Comparison of ENCODE assay signal across 36 cellular contexts in genomic region chr17:81217531-81217930, GRCh38. TPM values are rescaled to one million over a fixed set of nuclear protein-coding genes. Genes with fewer than 3 reads are reported as not detected.
"Had no signal": no experiment of that assay in that cellular context is flagged by ENCODE, and none has a peak within 500 bp of the region (broad histone marks: within the 10 kb centered on the region; RNA-seq: fewer than 3 reads in every experiment).

No MANE protein-coding gene starts in this region.

- FAIRE-seq: astrocyte had no signal

- H3K36me3 ChIP-seq: breast epithelium, Peyer's patch had no signal

- ATAC-seq: activated CD8-positive, alpha-beta T cell treated with anti-CD3 and anti-CD28 coated beads for 36 hours; activated naive CD4-positive, alpha-beta T cell treated with anti-CD3 and anti-CD28 coated beads, Interleukin-2, amount 50 U/mL, for 72 hours; body of pancreas; PC-3 had no signal

- DNase-seq: activated CD4-positive, alpha-beta T cell treated with anti-CD3 and anti-CD28 coated beads, Interleukin-2, amount 10 ng/mL, durations not matched to agents 24 days and 14 days; activated CD4-positive, alpha-beta T cell treated with anti-CD3 and anti-CD28 coated beads, Interleukin-2, amount 50 U/mL, for 4 hours; activated CD8-positive, alpha-beta T cell treated with anti-CD3 and anti-CD28 coated beads for 36 hours; activated gamma-delta T cell treated with Interleukin-2 at 50 U/mL for 16 hours; activated naive CD4-positive, alpha-beta T cell treated with anti-CD3 and anti-CD28 coated beads for 36 hours; activated T-cell treated with anti-CD3 and anti-CD28 coated beads, Interleukin-2, amount 50 U/mL, for 1 hour; adrenal gland; body of pancreas; Karpas-422; KBM-7; NCI-H1048; NCI-H1105 treated with DMSO at 0.1 percent for 48 hours; NCI-H1436; NCI-H1694; NCI-H1930; NCI-H2107; NCI-H2171; NCI-H510A; NCI-H526; NCI-H748 treated with DMSO at 0.1 percent for 48 hours; NK-92 treated with Interleukin-12 subunit alpha and Interleukin-12 subunit beta, amount 100 ng/mL, for 24 hours; PC-3; Peyer's patch; Right ventricle myocardium superior; SW 1271; T-helper 1 cell; T-helper 2 cell; T-helper 9 cell had no signal

- H3K36me3 Mint-ChIP-seq: activated naive CD4-positive, alpha-beta T cell treated with anti-CD3 and anti-CD28 coated beads, Interleukin-2, amount 50 U/mL, for 72 hours had no signal

- H3K4me3 ChIP-seq: adrenal gland, body of pancreas, breast epithelium, Peyer's patch had no signal

- H3K27ac ChIP-seq: adrenal gland, body of pancreas, breast epithelium, Peyer's patch had no signal

- H3K4me3 Mint-ChIP-seq: activated CD4-positive, alpha-beta T cell treated with anti-CD3 and anti-CD28 coated beads, Interleukin-2, amount 10 ng/mL, durations not matched to agents 24 days and 14 days; activated CD8-positive, alpha-beta T cell treated with anti-CD3 and anti-CD28 coated beads for 36 hours; activated naive CD4-positive, alpha-beta T cell treated with anti-CD3 and anti-CD28 coated beads for 36 hours had no signal

- H3K9me3 ChIP-seq: adrenal gland, body of pancreas, breast epithelium, Peyer's patch had no signal

- H3K9me3 Mint-ChIP-seq: activated CD4-positive, alpha-beta T cell treated with anti-CD3 and anti-CD28 coated beads, Interleukin-2, amount 10 ng/mL, durations not matched to agents 24 days and 14 days; activated CD8-positive, alpha-beta T cell treated with anti-CD3 and anti-CD28 coated beads for 36 hours; activated naive CD4-positive, alpha-beta T cell treated with anti-CD3 and anti-CD28 coated beads for 36 hours; activated naive CD4-positive, alpha-beta T cell treated with anti-CD3 and anti-CD28 coated beads, Interleukin-2, amount 50 U/mL, for 72 hours; activated T-helper 2 cell treated with anti-CD3 and anti-CD28 coated beads, Interferon-gamma antibody, Interleukin-2, Interleukin-4, amounts not matched to agents 10 μg/mL and 5 μg/mL and 100 μg/mL, durations not matched to agents 14 hours and 24 hours and 36 hours; IgD-negative memory B cell had no signal

- H3K27me3 Mint-ChIP-seq: activated CD4-positive, alpha-beta T cell treated with anti-CD3 and anti-CD28 coated beads, Interleukin-2, amount 10 ng/mL, durations not matched to agents 24 days and 14 days; activated CD8-positive, alpha-beta T cell treated with anti-CD3 and anti-CD28 coated beads for 36 hours; IgD-negative memory B cell had no signal

- H3K27ac Mint-ChIP-seq: activated CD4-positive, alpha-beta T cell treated with anti-CD3 and anti-CD28 coated beads, Interleukin-2, amount 10 ng/mL, durations not matched to agents 24 days and 14 days; activated CD8-positive, alpha-beta T cell treated with anti-CD3 and anti-CD28 coated beads for 36 hours; activated naive CD4-positive, alpha-beta T cell treated with anti-CD3 and anti-CD28 coated beads for 36 hours; activated naive CD4-positive, alpha-beta T cell treated with anti-CD3 and anti-CD28 coated beads, Interleukin-2, amount 50 U/mL, for 72 hours; activated T-helper 2 cell treated with anti-CD3 and anti-CD28 coated beads, Interferon-gamma antibody, Interleukin-2, Interleukin-4, amounts not matched to agents 10 μg/mL and 5 μg/mL and 100 μg/mL, durations not matched to agents 14 hours and 24 hours and 36 hours; IgD-negative memory B cell had no signal

- H3K27me3 ChIP-seq: adrenal gland, body of pancreas, breast epithelium, Peyer's patch had no signal

RNA-seq across cellular contexts. Expression of gene PVALEF, which starts 52.2 kb away (rescaled TPM):
- total RNA-seq: activated CD4-positive, alpha-beta T cell treated with anti-CD3 and anti-CD28 coated beads, Interleukin-2, amount 10 ng/mL, durations not matched to agents 24 days and 14 days; activated CD8-positive, alpha-beta memory T cell treated with anti-CD3 and anti-CD28 coated beads for 36 hours; activated CD8-positive, alpha-beta T cell treated with anti-CD3 and anti-CD28 coated beads for 36 hours; activated naive CD4-positive, alpha-beta T cell treated with anti-CD3 and anti-CD28 coated beads for 36 hours; activated naive CD4-positive, alpha-beta T cell treated with anti-CD3 and anti-CD28 coated beads, Interleukin-2, amount 50 U/mL, for 72 hours; activated T-helper 2 cell treated with anti-CD3 and anti-CD28 coated beads, Interferon-gamma antibody, Interleukin-2, Interleukin-4, amounts not matched to agents 10 μg/mL and 5 μg/mL and 100 μg/mL, durations not matched to agents 14 hours and 24 hours and 36 hours; adrenal gland; astrocyte; body of pancreas; breast epithelium; cardiac septum; MCF 10A; PC-3; Peyer's patch; Right ventricle myocardium superior had no signal
- polyA plus RNA-seq: adrenal gland, IgD-negative memory B cell had no signal
